In the genomic region with DNA sequence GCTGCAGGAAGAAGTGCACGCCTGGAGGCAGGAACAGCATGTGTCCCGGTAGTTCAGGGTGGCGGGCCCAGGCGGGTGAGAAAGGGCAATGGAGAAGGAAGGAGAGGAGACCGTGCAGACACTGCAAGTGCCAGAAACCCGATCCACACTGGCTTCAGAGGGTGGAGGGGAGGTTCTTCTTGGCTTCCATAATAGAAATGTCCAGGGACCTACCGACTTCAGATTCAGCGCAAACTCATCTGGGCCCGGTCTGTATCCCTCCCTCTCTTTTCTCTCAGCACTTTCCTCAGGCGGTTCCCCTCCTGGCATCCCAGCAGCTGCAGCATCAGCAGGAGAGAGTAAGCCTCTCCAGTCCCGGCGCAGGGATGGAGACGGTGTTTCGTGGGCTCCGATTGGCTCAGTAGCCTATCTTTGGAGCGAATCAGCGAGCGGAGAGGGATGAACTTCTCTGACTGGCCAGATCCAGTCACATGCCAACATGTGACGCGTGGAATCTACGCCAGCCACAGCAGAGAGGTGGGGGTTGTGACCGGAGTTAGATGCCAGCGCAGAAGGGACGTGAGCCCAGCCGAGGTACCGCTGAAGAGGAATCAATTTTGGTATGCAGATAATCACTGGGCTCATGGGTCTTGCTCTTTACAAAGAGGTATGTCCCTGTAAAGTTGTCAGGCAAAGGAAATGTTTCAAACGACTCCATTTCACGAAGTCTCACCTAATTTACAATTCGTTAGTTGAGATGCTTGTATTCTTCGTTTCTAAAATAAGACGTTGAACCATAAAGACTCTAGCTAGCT, we compare ENCODE assay signal across 1 cellular context.
TF ChIP-seq lines count a peak whose summit lies in the region.

No MANE protein-coding gene starts in this region.

TF ChIP-seq in GM12878, 131 proteins besides CTCF, POLR2A, EP300 and RAD21 (continued from another document and continues in another):
- TF ChIP-seq, protein P1, sequence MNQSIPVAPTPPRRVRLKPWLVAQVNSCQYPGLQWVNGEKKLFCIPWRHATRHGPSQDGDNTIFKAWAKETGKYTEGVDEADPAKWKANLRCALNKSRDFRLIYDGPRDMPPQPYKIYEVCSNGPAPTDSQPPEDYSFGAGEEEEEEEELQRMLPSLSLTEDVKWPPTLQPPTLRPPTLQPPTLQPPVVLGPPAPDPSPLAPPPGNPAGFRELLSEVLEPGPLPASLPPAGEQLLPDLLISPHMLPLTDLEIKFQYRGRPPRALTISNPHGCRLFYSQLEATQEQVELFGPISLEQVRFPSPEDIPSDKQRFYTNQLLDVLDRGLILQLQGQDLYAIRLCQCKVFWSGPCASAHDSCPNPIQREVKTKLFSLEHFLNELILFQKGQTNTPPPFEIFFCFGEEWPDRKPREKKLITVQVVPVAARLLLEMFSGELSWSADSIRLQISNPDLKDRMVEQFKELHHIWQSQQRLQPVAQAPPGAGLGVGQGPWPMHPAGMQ (IDR thresholded peaks at IDR 0.05; ENCODE audit: borderline replicate concordance) = no peak
- TF ChIP-seq BMI1 (IDR thresholded peaks at IDR 0.05; ENCODE audit: borderline replicate concordance) = no peak
- TF ChIP-seq MTA3 (IDR thresholded peaks at IDR 0.05; ENCODE audit: borderline replicate concordance, low read length) = no peak
- TF ChIP-seq KAT2A (conservative IDR thresholded peaks at IDR 0.05; ENCODE audit: control insufficient read depth, low read depth, low read length) = no peak
- no peak for TF ChIP-seq E2F8 (IDR thresholded peaks at IDR 0.05; ENCODE audit: low read depth, partially characterized antibody)
- TF ChIP-seq ESRRA (IDR thresholded peaks at IDR 0.05; ENCODE audit: low read length) = no peak
- TF ChIP-seq EGR1 (IDR thresholded peaks at IDR 0.05; ENCODE audit: borderline replicate concordance in 1 of 2, low read depth in 2 of 2, low read length in 2 of 2) = no peak
- peak; percentile 87 for TF ChIP-seq RFX5 (IDR thresholded peaks at IDR 0.05; ENCODE audit: low read depth, low read length)
- peak; percentile 94 for TF ChIP-seq CREM (IDR thresholded peaks at IDR 0.05; ENCODE audit: low read depth)
- peak; percentile 96 for TF ChIP-seq CREB1 (IDR thresholded peaks at IDR 0.05; ENCODE audit: low read depth)
- TF ChIP-seq, protein P2, sequence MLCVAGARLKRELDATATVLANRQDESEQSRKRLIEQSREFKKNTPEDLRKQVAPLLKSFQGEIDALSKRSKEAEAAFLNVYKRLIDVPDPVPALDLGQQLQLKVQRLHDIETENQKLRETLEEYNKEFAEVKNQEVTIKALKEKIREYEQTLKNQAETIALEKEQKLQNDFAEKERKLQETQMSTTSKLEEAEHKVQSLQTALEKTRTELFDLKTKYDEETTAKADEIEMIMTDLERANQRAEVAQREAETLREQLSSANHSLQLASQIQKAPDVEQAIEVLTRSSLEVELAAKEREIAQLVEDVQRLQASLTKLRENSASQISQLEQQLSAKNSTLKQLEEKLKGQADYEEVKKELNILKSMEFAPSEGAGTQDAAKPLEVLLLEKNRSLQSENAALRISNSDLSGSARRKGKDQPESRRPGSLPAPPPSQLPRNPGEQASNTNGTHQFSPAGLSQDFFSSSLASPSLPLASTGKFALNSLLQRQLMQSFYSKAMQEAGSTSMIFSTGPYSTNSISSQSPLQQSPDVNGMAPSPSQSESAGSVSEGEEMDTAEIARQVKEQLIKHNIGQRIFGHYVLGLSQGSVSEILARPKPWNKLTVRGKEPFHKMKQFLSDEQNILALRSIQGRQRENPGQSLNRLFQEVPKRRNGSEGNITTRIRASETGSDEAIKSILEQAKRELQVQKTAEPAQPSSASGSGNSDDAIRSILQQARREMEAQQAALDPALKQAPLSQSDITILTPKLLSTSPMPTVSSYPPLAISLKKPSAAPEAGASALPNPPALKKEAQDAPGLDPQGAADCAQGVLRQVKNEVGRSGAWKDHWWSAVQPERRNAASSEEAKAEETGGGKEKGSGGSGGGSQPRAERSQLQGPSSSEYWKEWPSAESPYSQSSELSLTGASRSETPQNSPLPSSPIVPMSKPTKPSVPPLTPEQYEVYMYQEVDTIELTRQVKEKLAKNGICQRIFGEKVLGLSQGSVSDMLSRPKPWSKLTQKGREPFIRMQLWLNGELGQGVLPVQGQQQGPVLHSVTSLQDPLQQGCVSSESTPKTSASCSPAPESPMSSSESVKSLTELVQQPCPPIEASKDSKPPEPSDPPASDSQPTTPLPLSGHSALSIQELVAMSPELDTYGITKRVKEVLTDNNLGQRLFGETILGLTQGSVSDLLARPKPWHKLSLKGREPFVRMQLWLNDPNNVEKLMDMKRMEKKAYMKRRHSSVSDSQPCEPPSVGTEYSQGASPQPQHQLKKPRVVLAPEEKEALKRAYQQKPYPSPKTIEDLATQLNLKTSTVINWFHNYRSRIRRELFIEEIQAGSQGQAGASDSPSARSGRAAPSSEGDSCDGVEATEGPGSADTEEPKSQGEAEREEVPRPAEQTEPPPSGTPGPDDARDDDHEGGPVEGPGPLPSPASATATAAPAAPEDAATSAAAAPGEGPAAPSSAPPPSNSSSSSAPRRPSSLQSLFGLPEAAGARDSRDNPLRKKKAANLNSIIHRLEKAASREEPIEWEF (IDR thresholded peaks at IDR 0.05; ENCODE audit: insufficient replicate concordance, low read depth, low read length) = no peak
- TF ChIP-seq, protein P3, sequence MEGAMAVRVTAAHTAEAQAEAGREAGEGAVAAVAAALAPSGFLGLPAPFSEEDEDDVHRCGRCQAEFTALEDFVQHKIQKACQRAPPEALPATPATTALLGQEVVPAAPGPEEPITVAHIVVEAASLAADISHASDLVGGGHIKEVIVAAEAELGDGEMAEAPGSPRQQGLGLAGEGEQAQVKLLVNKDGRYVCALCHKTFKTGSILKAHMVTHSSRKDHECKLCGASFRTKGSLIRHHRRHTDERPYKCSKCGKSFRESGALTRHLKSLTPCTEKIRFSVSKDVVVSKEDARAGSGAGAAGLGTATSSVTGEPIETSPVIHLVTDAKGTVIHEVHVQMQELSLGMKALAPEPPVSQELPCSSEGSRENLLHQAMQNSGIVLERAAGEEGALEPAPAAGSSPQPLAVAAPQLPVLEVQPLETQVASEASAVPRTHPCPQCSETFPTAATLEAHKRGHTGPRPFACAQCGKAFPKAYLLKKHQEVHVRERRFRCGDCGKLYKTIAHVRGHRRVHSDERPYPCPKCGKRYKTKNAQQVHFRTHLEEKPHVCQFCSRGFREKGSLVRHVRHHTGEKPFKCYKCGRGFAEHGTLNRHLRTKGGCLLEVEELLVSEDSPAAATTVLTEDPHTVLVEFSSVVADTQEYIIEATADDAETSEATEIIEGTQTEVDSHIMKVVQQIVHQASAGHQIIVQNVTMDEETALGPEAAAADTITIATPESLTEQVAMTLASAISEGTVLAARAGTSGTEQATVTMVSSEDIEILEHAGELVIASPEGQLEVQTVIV (IDR thresholded peaks at IDR 0.05; ENCODE audit: borderline replicate concordance, partially characterized antibody) = no peak
- TF ChIP-seq ZNF207 (IDR thresholded peaks at IDR 0.05; ENCODE audit: borderline replicate concordance) = no peak
- TF ChIP-seq CBX5 (IDR thresholded peaks at IDR 0.05; ENCODE audit: low read depth) = no peak
- TF ChIP-seq BACH1 (IDR thresholded peaks at IDR 0.05; ENCODE audit: borderline replicate concordance) = no peak
- no peak for TF ChIP-seq JUND (IDR thresholded peaks at IDR 0.05; ENCODE audit: low read depth, low read length)
- 0 out of 3 replicates have a peak, but pooled peaks have one; percentile 5 for TF ChIP-seq POU2F2 (IDR thresholded peaks at IDR 0.05; ENCODE audit: borderline replicate concordance, low read depth, low read length)
- TF ChIP-seq SREBF2 (IDR thresholded peaks at IDR 0.05; ENCODE audit: low read length) = no peak
- no peak for TF ChIP-seq RB1 (IDR thresholded peaks at IDR 0.05; ENCODE audit: borderline replicate concordance)
- no peak for TF ChIP-seq TCF12 (IDR thresholded peaks at IDR 0.05; ENCODE audit: low read depth, low read length)
- peak; percentile 44 for TF ChIP-seq RELA (IDR thresholded peaks at IDR 0.05; ENCODE audit: borderline replicate concordance, partially characterized antibody)
- TF ChIP-seq NFYA (IDR thresholded peaks at IDR 0.05; ENCODE audit: borderline replicate concordance, low read depth, low read length) = no peak
- TF ChIP-seq NR2C1 (IDR thresholded peaks at IDR 0.05) = no peak
- TF ChIP-seq MXI1 (IDR thresholded peaks at IDR 0.05; ENCODE audit: low read depth, low read length) = peak; percentile 53; the same call in 1 of the 2 replicates
- TF ChIP-seq TBL1XR1 (IDR thresholded peaks at IDR 0.05; ENCODE audit: low read depth, low read length) = no peak
- peak; percentile 88; the same call in 1 of the 2 replicates for TF ChIP-seq ATF3 (IDR thresholded peaks at IDR 0.05; ENCODE audit: borderline replicate concordance, extremely low read depth, low read depth, low read length)
- TF ChIP-seq ELK1 (IDR thresholded peaks at IDR 0.05; ENCODE audit: low read depth, low read length) = no peak
- TF ChIP-seq FOXK2 (IDR thresholded peaks at IDR 0.05) = no peak
- no peak for TF ChIP-seq HDAC2 (IDR thresholded peaks at IDR 0.05)
- TF ChIP-seq BCL3 (IDR thresholded peaks at IDR 0.05; ENCODE audit: borderline replicate concordance, insufficient read depth, low read depth, low read length, poor library complexity, severe bottlenecking) = no peak
- TF ChIP-seq, protein P4, sequence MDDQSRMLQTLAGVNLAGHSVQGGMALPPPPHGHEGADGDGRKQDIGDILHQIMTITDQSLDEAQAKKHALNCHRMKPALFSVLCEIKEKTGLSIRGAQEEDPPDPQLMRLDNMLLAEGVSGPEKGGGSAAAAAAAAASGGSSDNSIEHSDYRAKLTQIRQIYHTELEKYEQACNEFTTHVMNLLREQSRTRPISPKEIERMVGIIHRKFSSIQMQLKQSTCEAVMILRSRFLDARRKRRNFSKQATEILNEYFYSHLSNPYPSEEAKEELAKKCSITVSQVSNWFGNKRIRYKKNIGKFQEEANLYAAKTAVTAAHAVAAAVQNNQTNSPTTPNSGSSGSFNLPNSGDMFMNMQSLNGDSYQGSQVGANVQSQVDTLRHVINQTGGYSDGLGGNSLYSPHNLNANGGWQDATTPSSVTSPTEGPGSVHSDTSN (IDR thresholded peaks at IDR 0.05; ENCODE audit: insufficient replicate concordance, low read depth, low read length) = no peak
- no peak for TF ChIP-seq SPI1 (IDR thresholded peaks at IDR 0.05; ENCODE audit: borderline replicate concordance, insufficient read depth, low read depth, low read length)
- peak; percentile 44; the same call in 1 of the 2 replicates for TF ChIP-seq POLR2AphosphoS2 (IDR thresholded peaks at IDR 0.05; ENCODE audit: low read depth, low read length)
- TF ChIP-seq STAT1 (conservative IDR thresholded peaks at IDR 0.05) = no peak
- TF ChIP-seq, protein P5, sequence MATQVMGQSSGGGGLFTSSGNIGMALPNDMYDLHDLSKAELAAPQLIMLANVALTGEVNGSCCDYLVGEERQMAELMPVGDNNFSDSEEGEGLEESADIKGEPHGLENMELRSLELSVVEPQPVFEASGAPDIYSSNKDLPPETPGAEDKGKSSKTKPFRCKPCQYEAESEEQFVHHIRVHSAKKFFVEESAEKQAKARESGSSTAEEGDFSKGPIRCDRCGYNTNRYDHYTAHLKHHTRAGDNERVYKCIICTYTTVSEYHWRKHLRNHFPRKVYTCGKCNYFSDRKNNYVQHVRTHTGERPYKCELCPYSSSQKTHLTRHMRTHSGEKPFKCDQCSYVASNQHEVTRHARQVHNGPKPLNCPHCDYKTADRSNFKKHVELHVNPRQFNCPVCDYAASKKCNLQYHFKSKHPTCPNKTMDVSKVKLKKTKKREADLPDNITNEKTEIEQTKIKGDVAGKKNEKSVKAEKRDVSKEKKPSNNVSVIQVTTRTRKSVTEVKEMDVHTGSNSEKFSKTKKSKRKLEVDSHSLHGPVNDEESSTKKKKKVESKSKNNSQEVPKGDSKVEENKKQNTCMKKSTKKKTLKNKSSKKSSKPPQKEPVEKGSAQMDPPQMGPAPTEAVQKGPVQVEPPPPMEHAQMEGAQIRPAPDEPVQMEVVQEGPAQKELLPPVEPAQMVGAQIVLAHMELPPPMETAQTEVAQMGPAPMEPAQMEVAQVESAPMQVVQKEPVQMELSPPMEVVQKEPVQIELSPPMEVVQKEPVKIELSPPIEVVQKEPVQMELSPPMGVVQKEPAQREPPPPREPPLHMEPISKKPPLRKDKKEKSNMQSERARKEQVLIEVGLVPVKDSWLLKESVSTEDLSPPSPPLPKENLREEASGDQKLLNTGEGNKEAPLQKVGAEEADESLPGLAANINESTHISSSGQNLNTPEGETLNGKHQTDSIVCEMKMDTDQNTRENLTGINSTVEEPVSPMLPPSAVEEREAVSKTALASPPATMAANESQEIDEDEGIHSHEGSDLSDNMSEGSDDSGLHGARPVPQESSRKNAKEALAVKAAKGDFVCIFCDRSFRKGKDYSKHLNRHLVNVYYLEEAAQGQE (IDR thresholded peaks at IDR 0.05; ENCODE audit: low read depth, low read length) = no peak
- no peak for TF ChIP-seq YBX1 (IDR thresholded peaks at IDR 0.05)
